22 cellular contexts compared by ENCODE assay signal in the genomic region with DNA sequence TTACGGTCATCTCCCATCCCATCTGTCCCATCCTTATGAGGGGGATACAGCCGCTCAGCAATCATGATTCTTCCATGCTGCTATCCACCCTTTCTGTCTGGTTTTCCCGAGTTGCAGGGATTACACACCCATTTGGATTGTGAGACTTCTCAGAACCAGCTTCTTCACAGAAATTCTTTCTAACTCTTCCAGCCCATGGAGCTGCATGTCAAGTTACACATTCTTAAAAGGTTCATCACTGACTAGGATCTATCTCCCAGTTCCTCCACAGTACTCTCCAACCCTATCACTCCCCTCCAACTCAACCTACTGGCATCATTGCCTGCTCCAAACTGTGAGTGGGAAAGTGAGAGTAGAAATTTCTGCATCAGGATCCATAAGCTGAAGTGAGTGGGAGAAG.
DNase-seq lines count a peak whose midpoint lies in the region; ATAC-seq, FAIRE-seq and TF ChIP-seq lines count a peak whose summit lies in the region.
"Had no signal": no experiment of that assay in that cellular context is flagged by ENCODE, and none has a peak within 500 bp of the region (broad histone marks: within the 10 kb centered on the region; RNA-seq: fewer than 3 reads in every experiment).

No MANE protein-coding gene starts in this region.

- H3K9ac ChIP-seq in adipocyte (ENCODE audit: low read length): peak overlapping the region; percentile 73

- H3K27me3 ChIP-seq in adipocyte (replicated peaks; ENCODE audit: control insufficient read depth, insufficient read depth, low read length) (no peaks in the 10 kb centered on the region), suprapubic skin (no peaks in the 10 kb centered on the region)
- H3K27me3 ChIP-seq in CD4-positive, alpha-beta memory T cell (ENCODE audit: insufficient read depth, low read length): no peaks in the 10 kb centered on the region
- H3K27me3 ChIP-seq: cardiac muscle cell, Peyer's patch, SJSA1, spleen had no signal

- H3K9me3 Mint-ChIP-seq in CD4-positive, alpha-beta memory T cell: no peaks in the 10 kb centered on the region
- H3K9me3 Mint-ChIP-seq: H9 had no signal

- peak overlapping the region; percentile 41 for H3K27ac ChIP-seq in suprapubic skin
- H3K27ac ChIP-seq in CD4-positive, alpha-beta memory T cell (ENCODE audit: low read depth, low read length): no peak overlapping the region
- H3K27ac ChIP-seq: cardiac muscle cell, epithelial cell of prostate, SJSA1, spleen had no signal

- H3K36me3 ChIP-seq in adipocyte (ENCODE audit: control insufficient read depth, insufficient read depth, low read length, severe bottlenecking) (no peaks in the 10 kb centered on the region), suprapubic skin (no peaks in the 10 kb centered on the region)
- no peaks in the 10 kb centered on the region for H3K36me3 ChIP-seq in CD4-positive, alpha-beta memory T cell (ENCODE audit: insufficient read depth, low read length)
- H3K36me3 ChIP-seq: cardiac muscle cell, Peyer's patch, SJSA1, spleen had no signal

- peak; percentile 94 for DNase-seq in EH (ENCODE audit: low read depth)
- DNase-seq in adipocyte (ENCODE audit: low read depth): no peak
- DNase-seq in iris pigment epithelial cell (ENCODE audit: low read depth): peak; percentile 44
- no peak for DNase-seq in suprapubic skin (ENCODE audit: low spot score in 2 of 2)
- no peak for DNase-seq in GM19239 (ENCODE audit: insufficient read length, low spot score)
- DNase-seq in CD4-positive, alpha-beta memory T cell: no peak
- DNase-seq: activated CD4-positive, alpha-beta T cell treated with anti-CD3 and anti-CD28 coated beads, Interleukin-2, amount 50 U/mL, for 48 hours; activated gamma-delta T cell; COR-L47; DND-41; H9; left ventricle myocardium superior; NCI-H1092 treated with DMSO at 0.1 percent for 48 hours; NCI-H510A treated with DMSO at 0.1 percent for 48 hours; Peyer's patch; spleen; stimulated activated CD4-positive, alpha-beta T cell treated with anti-CD3 and anti-CD28 coated beads, Interleukin-4, amount 100 ng/mL, for 4 hours; T-helper 2 cell had no signal

- TF ChIP-seq CTCF in suprapubic skin (IDR thresholded peaks at IDR 0.05): no peak

- H3K9me3 ChIP-seq in adipocyte (ENCODE audit: control insufficient read depth, low read length) (no peaks in the 10 kb centered on the region), suprapubic skin (no peaks in the 10 kb centered on the region)
- H3K9me3 ChIP-seq in CD4-positive, alpha-beta memory T cell (ENCODE audit: control insufficient read depth in 1 of 2, low read length in 2 of 2): no peaks in the 10 kb centered on the region
- H3K9me3 ChIP-seq: Peyer's patch, SJSA1, spleen had no signal

- intact Hi-C loops in CD4-positive, alpha-beta memory T cell (cut with micrococcal nuclease): no loop called here

- H3K27ac Mint-ChIP-seq in CD4-positive, alpha-beta memory T cell: no peak overlapping the region
- H3K27ac Mint-ChIP-seq: H9 had no signal

- no peak for TF ChIP-seq EP300 in suprapubic skin (IDR thresholded peaks at IDR 0.05)

- no peak overlapping the region for H3K4me3 Mint-ChIP-seq in CD4-positive, alpha-beta memory T cell
- H3K4me3 Mint-ChIP-seq: H9 had no signal

- TF ChIP-seq POLR2A in suprapubic skin (IDR thresholded peaks at IDR 0.05): no peak

- ATAC-seq in HG02610 (IDR thresholded peaks at IDR 0.05; ENCODE audit: unreplicated experiment): no peak
- ATAC-seq: left ventricle myocardium superior had no signal

- H3K4me1 ChIP-seq in adipocyte (ENCODE audit: control insufficient read depth, insufficient read depth, low read length) (peaks cover 58% of the 10 kb centered on the region), suprapubic skin (peaks cover 10% of the 10 kb centered on the region)
- H3K4me1 ChIP-seq in CD4-positive, alpha-beta memory T cell (ENCODE audit: insufficient read depth, low read length): no peaks in the 10 kb centered on the region
- H3K4me1 ChIP-seq: Peyer's patch, SJSA1, spleen had no signal

- CTCF ChIA-PET in CD4-positive, alpha-beta memory T cell (lab: Charles Lee; ENCODE audit: partially characterized antibody): no interaction called here

- H3K4me3 ChIP-seq in adipocyte (ENCODE audit: low read length) (peak overlapping the region; percentile 53), suprapubic skin (no peak overlapping the region)
- H3K4me3 ChIP-seq in CD4-positive, alpha-beta memory T cell (ENCODE audit: low read length in 2 of 2): no peak overlapping the region
- H3K4me3 ChIP-seq: cardiac muscle cell, Peyer's patch, SJSA1, spleen had no signal

- H3K36me3 Mint-ChIP-seq in CD4-positive, alpha-beta memory T cell: peaks cover 2 to 4% of the 10 kb centered on the region in 2 donors

- H3K27me3 Mint-ChIP-seq in CD4-positive, alpha-beta memory T cell: peaks cover 2 to 5% of the 10 kb centered on the region in 2 donors

- POLR2A ChIA-PET in CD4-positive, alpha-beta memory T cell (lab: Charles Lee; ENCODE audit: partially characterized antibody): no interaction called here

- H3K4me1 Mint-ChIP-seq in CD4-positive, alpha-beta memory T cell: no peaks in the 10 kb centered on the region
- H3K4me1 Mint-ChIP-seq: H9 had no signal

- no peak for FAIRE-seq in GM19239 (lab: Jason Lieb, UNC)

- WGBS in suprapubic skin: 73% methylated on average over 3 of the region's 3 CpGs

Comparison
In these comparisons a context has a peak if more than half of its experiments do, and no peak if none do; other contexts are left out.
1. DNase-seq: peak in EH (single experiment) and iris pigment epithelial cell (single experiment); none in adipocyte (single experiment), suprapubic skin (0 of 2), GM19239 (single experiment) and CD4-positive, alpha-beta memory T cell (0 of 5).